ENCODE assay signal across 12 cellular contexts in genomic region chr15:59516655-59517461, GRCh38.
A peak's percentile ranks its signal among the peaks of the same experiment; 100 is the strongest.
DNase-seq lines count a peak whose midpoint lies in the region; ATAC-seq, FAIRE-seq and TF ChIP-seq lines count a peak whose summit lies in the region.
"Had no signal": no experiment of that assay in that cellular context is flagged by ENCODE, and none has a peak within 500 bp of the region (broad histone marks: within the 10 kb centered on the region; RNA-seq: fewer than 3 reads in every experiment).

No MANE protein-coding gene starts in this region.

- H3K9me3 ChIP-seq in gastrocnemius medialis, result no peaks in the 10 kb centered on the region
- H3K9me3 ChIP-seq: right lobe of liver had no signal

- TF ChIP-seq POLR2A in GM12891 (IDR thresholded peaks at IDR 0.05; ENCODE audit: low read depth, low read length) (no peak), gastrocnemius medialis (IDR thresholded peaks at IDR 0.05) (no peak)

- in situ Hi-C loops in gastrocnemius medialis (cut with MboI; ENCODE audit: low sequenced_read_pairs in 4 of 4), result loop anchor here in 1 of 4 donors (25.0 kb wide), 1 partner anchor 1305 kb away; no protein-coding TSS in a partner anchor

- H3K4me3 ChIP-seq in gastrocnemius medialis, result no peak overlapping the region
- H3K4me3 ChIP-seq: right lobe of liver had no signal

- no peak for TF ChIP-seq CTCF in gastrocnemius medialis (IDR thresholded peaks at IDR 0.05 in 4 of 5, conservative IDR thresholded peaks at IDR 0.05 in 1 of 5)

- H3K4me1 ChIP-seq in gastrocnemius medialis, result no peaks in the 10 kb centered on the region
- H3K4me1 ChIP-seq: right lobe of liver had no signal

- H3K36me3 ChIP-seq in gastrocnemius medialis, result no peaks in the 10 kb centered on the region
- H3K36me3 ChIP-seq: right lobe of liver had no signal

- no peak overlapping the region for H3K27ac ChIP-seq in gastrocnemius medialis
- H3K27ac ChIP-seq: right lobe of liver had no signal

- H3K27me3 ChIP-seq in gastrocnemius medialis, result no peaks in the 10 kb centered on the region
- H3K27me3 ChIP-seq: right lobe of liver had no signal

- peak; percentile 95 for FAIRE-seq in GM12891 (lab: Jason Lieb, UNC)

- DNase-seq in GM12891 (ENCODE audit: insufficient read length, low spot score) (no peak), NCI-H187 (lab: John Stamatoyannopoulos, UW) (peak; percentile 7), midbrain (lab: John Stamatoyannopoulos, UW) (peak; percentile 24), gastrocnemius medialis (no peak), NCI-H345 (lab: John Stamatoyannopoulos, UW) (no peak), ureter (ENCODE audit: low spot score) (no peak)
- DNase-seq: aorta, natural killer cell, NCI-H446 treated with DMSO at 0.1 percent for 48 hours, right lobe of liver had no signal

- ATAC-seq in GM21528 (IDR thresholded peaks at IDR 0.05; ENCODE audit: low FRiP score, unreplicated experiment), result peak; percentile 57
- ATAC-seq in gastrocnemius medialis, result no peak
- no peak for ATAC-seq in HG03280 (IDR thresholded peaks at IDR 0.05; ENCODE audit: unreplicated experiment)
- ATAC-seq: natural killer cell had no signal

- intact Hi-C loops in gastrocnemius medialis (cut with DNase I; ENCODE audit: low total_unique reads), result no loop called here

TF ChIP-seq in GM12891, 5 proteins besides CTCF, POLR2A, EP300 and RAD21:
- TF ChIP-seq POU2F2 (IDR thresholded peaks at IDR 0.05; ENCODE audit: low read depth, low read length), result no peak
- no peak for TF ChIP-seq POLR2AphosphoS5 (IDR thresholded peaks at IDR 0.05; ENCODE audit: low read depth, low read length)
- TF ChIP-seq PAX5 (IDR thresholded peaks at IDR 0.05; ENCODE audit: insufficient read depth, low read length, severe bottlenecking), result no peak
- TF ChIP-seq TAF1 (IDR thresholded peaks at IDR 0.05; ENCODE audit: low read depth, low read length), result no peak
- TF ChIP-seq SPI1 (IDR thresholded peaks at IDR 0.05; ENCODE audit: low read depth, low read length), result no peak

Comparison
In these comparisons a context has a peak if more than half of its experiments do, and no peak if none do; other contexts are left out.
1. DNase-seq: peak in NCI-H187 (2 of 2) and midbrain (single experiment); none in GM12891 (single experiment), gastrocnemius medialis (0 of 2), NCI-H345 (single experiment) and ureter (single experiment).